ENCODE assay signal across 8 cellular contexts in genomic region chr7:149194799-149195179, GRCh38. TPM values are rescaled to one million over a fixed set of nuclear protein-coding genes. Genes with fewer than 3 reads are reported as not detected.
DNase-seq lines count a peak whose midpoint lies in the region; ATAC-seq, FAIRE-seq and TF ChIP-seq lines count a peak whose summit lies in the region.

No MANE protein-coding gene starts in this region.

- H3K9ac ChIP-seq in K562 (ENCODE audit: insufficient read depth in 1 of 2, low read depth in 2 of 2, low read length in 2 of 2) (peak overlapping the region; percentile 89 to 99), mesenchymal stem cell (ENCODE audit: low read length) (peak overlapping the region; percentile 95)

- in situ Hi-C loops in K562 (cut with MboI): no loop called here

- H4K20me1 ChIP-seq in K562 (replicated peaks; ENCODE audit: control insufficient read depth, insufficient read depth, low read length): peaks cover 6% of the 10 kb centered on the region; the same call in 1 of the 2 replicates

- CTCF ChIA-PET in K562 (lab: Yijun Ruan, JAX; ENCODE audit: low intra/inter-chr PET ratio): interaction anchor here (1.2 kb wide), 1 partner anchor 547 kb away, joined by 4 read pairs; no protein-coding TSS in a partner anchor

- H3K23ac ChIP-seq in mesenchymal stem cell (ENCODE audit: low read length in 2 of 2): no peak overlapping the region

- peaks cover 0 to 26% (median 24%) of the 10 kb centered on the region in 9 donors for H3K4me1 ChIP-seq in heart right ventricle
- peaks cover 14 to 31% of the 10 kb centered on the region in 2 experiments; a peak in 4 of 5 replicates for H3K4me1 ChIP-seq in K562 (replicated peaks in 1 of 2; ENCODE audit: control insufficient read depth in 2 of 2, insufficient read depth in 2 of 2, low read length in 2 of 2)
- peaks cover 18% of the 10 kb centered on the region for H3K4me1 ChIP-seq in mesenchymal stem cell (ENCODE audit: control insufficient read depth, insufficient read depth, low read depth, low read length)
- H3K4me1 ChIP-seq in uterus: peaks cover 0 to 11% of the 10 kb centered on the region in 2 donors

- H2BK12ac ChIP-seq in mesenchymal stem cell (ENCODE audit: low read length in 2 of 2): no peak overlapping the region

- POLR2A ChIA-PET in K562 (lab: Yijun Ruan, JAX): interaction anchor here (0.5 to 2.7 kb wide), 12 partner anchors 9 to 547 kb away, joined by 3 to 18 read pairs (median 5); partner anchors contain the start of gene ZNF398

- H3K27ac ChIP-seq in heart right ventricle (peak overlapping the region in 9 of 10 donors; percentile 84 to 96 (median 92)), K562 (ENCODE audit: extremely low read depth, low read depth, low read length) (no peak overlapping the region), mesenchymal stem cell (ENCODE audit: low read length, poor library complexity, severe bottlenecking) (peak overlapping the region; percentile 17), uterus (peak overlapping the region; percentile 91 to 93)

- H3K9me3 ChIP-seq in heart right ventricle: no peaks in the 10 kb centered on the region
- no peaks in the 10 kb centered on the region for H3K9me3 ChIP-seq in K562 (replicated peaks; ENCODE audit: control insufficient read depth, insufficient read depth, low read depth, low read length)
- H3K9me3 ChIP-seq in mesenchymal stem cell (ENCODE audit: control insufficient read depth, low read length): no peaks in the 10 kb centered on the region
- no peaks in the 10 kb centered on the region for H3K9me3 ChIP-seq in uterus

- TF ChIP-seq POLR2A in K562 (conservative IDR thresholded peaks at IDR 0.05): no peak
- TF ChIP-seq POLR2A in uterus (IDR thresholded peaks at IDR 0.05): no peak

- no peak for TF ChIP-seq EP300 in K562 (IDR thresholded peaks at IDR 0.05; ENCODE audit: low read length)

- H3K4me2 ChIP-seq in K562 (ENCODE audit: insufficient read depth, low read length): peak overlapping the region; percentile 93
- peak overlapping the region; percentile 60 for H3K4me2 ChIP-seq in mesenchymal stem cell (ENCODE audit: low read length, poor library complexity, severe bottlenecking)

- peaks cover 0 to 3% (median 0%) of the 10 kb centered on the region in 7 donors for H3K27me3 ChIP-seq in heart right ventricle
- no peaks in the 10 kb centered on the region for H3K27me3 ChIP-seq in K562 (ENCODE audit: control insufficient read depth in 2 of 2, insufficient read depth in 2 of 2, low read length in 2 of 2)
- no peaks in the 10 kb centered on the region for H3K27me3 ChIP-seq in mesenchymal stem cell (ENCODE audit: control insufficient read depth in 1 of 2, insufficient read depth in 1 of 2, low read length in 2 of 2)
- H3K27me3 ChIP-seq in uterus: no peaks in the 10 kb centered on the region

- no peak for FAIRE-seq in K562 (lab: Jason Lieb, UNC)

- no peak overlapping the region for H3K14ac ChIP-seq in mesenchymal stem cell (ENCODE audit: low read length in 2 of 2)

- BruUV-seq in K562 (replicated peaks; lab: Mats Ljungman, UMichigan): no TSS peak

- ATAC-seq in heart right ventricle (peak in 1 of 8 donors; percentile 3), Right ventricle myocardium inferior (no peak), K562 (no peak), HG03457 (IDR thresholded peaks at IDR 0.05; ENCODE audit: unreplicated experiment) (no peak)

- H3K36me3 ChIP-seq in heart right ventricle (peaks cover 0 to 23% (median 16%) of the 10 kb centered on the region in 9 donors), K562 (ENCODE audit: control insufficient read depth, insufficient read depth, low read length) (peaks cover 28% of the 10 kb centered on the region), mesenchymal stem cell (ENCODE audit: control insufficient read depth in 1 of 2, insufficient read depth in 2 of 2, low read depth in 1 of 2, low read length in 2 of 2) (peaks cover 13 to 15% of the 10 kb centered on the region in 2 experiments), uterus (no peaks in the 10 kb centered on the region)

- DNase-seq in heart right ventricle (no peak), Right ventricle myocardium inferior (ENCODE audit: missing footprints) (no peak), K562 (ENCODE audit: extremely low read depth in 1 of 4, low spot score in 3 of 4) (no peak), mesenchymal stem cell (no peak), uterus (no peak), RPMI8226 (no peak), NCI-H146 treated with DMSO at 0.1 percent for 48 hours (lab: John Stamatoyannopoulos, UW; ENCODE audit: unreplicated experiment) (no peak)

- H4K91ac ChIP-seq in mesenchymal stem cell (ENCODE audit: low read length): no peak overlapping the region

- H2BK15ac ChIP-seq in mesenchymal stem cell (ENCODE audit: low read depth, poor library complexity, severe bottlenecking): peak overlapping the region; percentile 74

- peaks cover 42% of the 10 kb centered on the region for H3K79me2 ChIP-seq in K562 (ENCODE audit: control insufficient read depth, insufficient read depth, low read length)

- H2BK5ac ChIP-seq in mesenchymal stem cell (ENCODE audit: low read depth, low read length, poor library complexity, severe bottlenecking): no peak overlapping the region

- intact Hi-C loops in heart right ventricle (cut with DNase I): loop anchor here in 3 of 10 donors (1.0 to 5.0 kb wide), 3 partner anchors 43 to 45 kb away; partner anchors contain the start of gene ZNF212 (in 3 of the 3)
- intact Hi-C loops in Right ventricle myocardium inferior (cut with DNase I): loop anchor here (5.0 kb wide), 2 partner anchors 43 to 47 kb away; partner anchors contain the start of genes ZNF212 and ZNF398
- intact Hi-C loops in K562 (cut with micrococcal nuclease): loop anchor here (5.0 kb wide), 4 partner anchors 67 to 303 kb away; partner anchors contain the start of genes ZNF425, ZNF746 and ZNF786
- intact Hi-C loops in uterus (cut with DNase I; ENCODE audit: low total_unique reads): no loop called here

- TF ChIP-seq RAD21 in K562 (CRISPR knock-in tag; conservative IDR thresholded peaks at IDR 0.05 in 1 of 2, IDR thresholded peaks at IDR 0.05 in 1 of 2): no peak

- no peak overlapping the region for H2BK120ac ChIP-seq in mesenchymal stem cell (ENCODE audit: low read depth, low read length)

- no peak overlapping the region for H2AK5ac ChIP-seq in mesenchymal stem cell (ENCODE audit: low read length, severe bottlenecking)

- TF ChIP-seq CTCF in heart right ventricle (IDR thresholded peaks at IDR 0.05) (no peak), K562 (IDR thresholded peaks at IDR 0.05 in 2 of 3, conservative IDR thresholded peaks at IDR 0.05 in 1 of 3; ENCODE audit: insufficient read depth in 2 of 3, low read depth in 1 of 3, low read length in 3 of 3) (no peak), uterus (IDR thresholded peaks at IDR 0.05) (no peak)

- no peak overlapping the region for H3K4ac ChIP-seq in mesenchymal stem cell (ENCODE audit: low read depth in 1 of 2, low read length in 2 of 2)

- H3K18ac ChIP-seq in mesenchymal stem cell (ENCODE audit: low read depth in 1 of 2, low read length in 2 of 2): no peak overlapping the region

- 85 to 88% methylated on average over 4 of the region's 4 CpGs for WGBS in heart right ventricle, 2 donors
- 72% methylated on average over 4 of the region's 4 CpGs for WGBS in K562 (ENCODE audit: insufficient coverage, low coverage, missing lambda C conversion rate)
- WGBS in mesenchymal stem cell: 92% methylated on average over 4 of the region's 4 CpGs

- H3K4me3 ChIP-seq in heart right ventricle: peak overlapping the region in 9 of 10 donors; percentile 62 to 97 (median 88)
- peak overlapping the region; percentile 99 for H3K4me3 ChIP-seq in K562
- H3K4me3 ChIP-seq in mesenchymal stem cell (ENCODE audit: insufficient read depth in 1 of 2, low read depth in 1 of 2, low read length in 2 of 2): peak overlapping the region in 1 of 2 experiments; percentile 93
- H3K4me3 ChIP-seq in uterus: peak overlapping the region; percentile 82 to 86

- H2AFZ ChIP-seq in K562 (ENCODE audit: low read depth, low read length) (peak overlapping the region; percentile 97), mesenchymal stem cell (ENCODE audit: low read depth, low read length) (peak overlapping the region; percentile 33)

- peak overlapping the region; percentile 27 for H4K8ac ChIP-seq in mesenchymal stem cell (ENCODE audit: low read length)

- H3K79me1 ChIP-seq in mesenchymal stem cell (replicated peaks; ENCODE audit: low read length, poor library complexity, severe bottlenecking): peaks cover 3% of the 10 kb centered on the region

- H3K9me1 ChIP-seq in K562 (ENCODE audit: control insufficient read depth, insufficient read depth, low read length): no peaks in the 10 kb centered on the region

RNA-seq across cellular contexts. Expression of gene ZNF282, which starts 0.6 kb away (rescaled TPM):
- 10 to 100 TPM; 10.4 to 19.9 (median 12.9) TPM for total RNA-seq in heart right ventricle
- 1 to 10 TPM; 6.7 to 8.1 TPM for polyA plus RNA-seq in heart right ventricle
- 13.2 TPM for total RNA-seq in Right ventricle myocardium inferior
- 64.6 and 106 TPM in 2 replicates for total RNA-seq in K562 (2011; cell fraction: chromatin; rRNA removed; ENCODE audit: low replicate concordance)
- total RNA-seq in K562 (2011; cell fraction: nucleolus; rRNA removed): 55.3 and 74.2 TPM in 2 replicates
- 39.4 and 48.6 TPM in 2 replicates for total RNA-seq in K562 (2011; cell fraction: nucleoplasm; rRNA removed)
- total RNA-seq in K562 (2014; rRNA removed): 32.7 and 38.1 TPM in 2 replicates
- total RNA-seq in K562 (2014; rRNA removed; fragmentation: Illumina TruSeq; extraction: Trizol): 11.2 and 13.2 TPM in 2 replicates
- 19.0 and 20.0 TPM in 2 replicates for total RNA-seq in K562 (2015; rRNA removed; fragmentation: Illumina TruSeq; extraction: Trizol)
- total RNA-seq in K562 (2021): 54.6 and 58.6 TPM in 2 replicates
- polyA plus RNA-seq in K562 (2011; rRNA removed): 13.2 and 23.4 TPM in 2 replicates
- polyA plus RNA-seq in K562 (2011; cell fraction: cytosol; rRNA removed): 19.3 and 29.6 TPM in 2 replicates
- 33.7 and 56.0 TPM in 2 replicates for polyA plus RNA-seq in K562 (2011; cell fraction: nucleus; rRNA removed)
- polyA plus RNA-seq in K562 (2012): 27.1 and 39.5 TPM in 2 replicates
- 17.4 and 25.2 TPM in 2 replicates for polyA plus RNA-seq in K562 (2014; fragmentation: Illumina TruSeq; extraction: Trizol)
- 1 to 10 TPM in 1 of 2 experiments, under 1 TPM in 1; 0.76 to 1.3 TPM for polyA plus RNA-seq in K562 (2014; fragmentation: Nextera tagmentation; extraction: Ambion mirVana)
- polyA plus RNA-seq in K562 (2014; rRNA removed): 25.5 and 37.8 TPM in 2 replicates
- polyA minus RNA-seq in K562 (2011; rRNA and poly(A)+ RNA removed): 18.7 and 25.1 TPM in 2 replicates
- 23.8 and 33.7 TPM in 2 replicates for polyA minus RNA-seq in K562 (2011; cell fraction: cytosol; rRNA and poly(A)+ RNA removed)
- 27.5 and 33.3 TPM in 2 replicates for polyA minus RNA-seq in K562 (2011; cell fraction: nucleus; rRNA and poly(A)+ RNA removed)
- 10.5 TPM for polyA plus RNA-seq in mesenchymal stem cell (2013, experiment 1 of 2)
- 9.7 TPM for polyA plus RNA-seq in mesenchymal stem cell (2013, experiment 2 of 2)
- total RNA-seq in uterus: 10 to 100 TPM in 3 of 4 donors, 1 to 10 TPM in 1; 3.2 to 36.4 (median 24.1) TPM

RNA-seq across cellular contexts. Expression of gene ZNF212, which starts 44.7 kb away (rescaled TPM):
- total RNA-seq in heart right ventricle (1 to 10 TPM; 3.7 to 5.9 (median 4.8) TPM), Right ventricle myocardium inferior (4.8 TPM), K562 (2014; rRNA removed) (10.2 and 10.7 TPM in 2 replicates), K562 (2014; rRNA removed; fragmentation: Illumina TruSeq; extraction: Trizol) (6.5 and 7.1 TPM in 2 replicates), K562 (2015; rRNA removed; fragmentation: Illumina TruSeq; extraction: Trizol) (5.6 and 6.3 TPM in 2 replicates), K562 (2021) (18.0 and 21.4 TPM in 2 replicates), uterus (10 to 100 TPM in 1 of 4 donors, 1 to 10 TPM in 3; 2.9 to 14.1 (median 7.7) TPM)
- polyA plus RNA-seq in heart right ventricle (1 to 10 TPM; 3.6 to 5.5 TPM), K562 (2011; rRNA removed) (7.2 and 13.3 TPM in 2 replicates), K562 (2014; fragmentation: Illumina TruSeq; extraction: Trizol) (11.2 and 14.2 TPM in 2 replicates), K562 (2014; fragmentation: Nextera tagmentation; extraction: Ambion mirVana) (1 to 10 TPM; 1.8 to 1.9 TPM), K562 (2014; rRNA removed) (11.6 and 14.1 TPM in 2 replicates)
- total RNA-seq in K562 (2011; cell fraction: chromatin; rRNA removed; ENCODE audit: low replicate concordance): 27.2 and 40.3 TPM in 2 replicates
- 25.4 and 28.3 TPM in 2 replicates for total RNA-seq in K562 (2011; cell fraction: nucleolus; rRNA removed)
- total RNA-seq in K562 (2011; cell fraction: nucleoplasm; rRNA removed): 21.7 and 25.2 TPM in 2 replicates
- 5.8 and 8.6 TPM in 2 replicates for polyA plus RNA-seq in K562 (2011; cell fraction: cytosol; rRNA removed)
- polyA plus RNA-seq in K562 (2011; cell fraction: nucleus; rRNA removed): 21.0 and 21.8 TPM in 2 replicates
- polyA plus RNA-seq in K562 (2012): 13.3 and 14.1 TPM in 2 replicates
- 5.9 and 6.0 TPM in 2 replicates for polyA minus RNA-seq in K562 (2011; rRNA and poly(A)+ RNA removed)
- polyA minus RNA-seq in K562 (2011; cell fraction: cytosol; rRNA and poly(A)+ RNA removed): 4.8 and 5.8 TPM in 2 replicates
- polyA minus RNA-seq in K562 (2011; cell fraction: nucleus; rRNA and poly(A)+ RNA removed): 7.9 and 12.3 TPM in 2 replicates
- 3.1 TPM for polyA plus RNA-seq in mesenchymal stem cell (2013, experiment 1 of 2)
- polyA plus RNA-seq in mesenchymal stem cell (2013, experiment 2 of 2): 2.8 TPM

RNA-seq across cellular contexts. Expression of gene ZNF398, which starts 47.5 kb away (rescaled TPM):
- total RNA-seq in heart right ventricle: 1 to 10 TPM; 6.6 to 9.2 (median 7.8) TPM
- 1 to 10 TPM; 2.0 to 2.6 TPM for polyA plus RNA-seq in heart right ventricle
- total RNA-seq in Right ventricle myocardium inferior: 7.0 TPM
- total RNA-seq in K562 (2011; cell fraction: chromatin; rRNA removed; ENCODE audit: low replicate concordance): 26.1 and 33.2 TPM in 2 replicates
- total RNA-seq in K562 (2011; cell fraction: nucleolus; rRNA removed): 19.9 and 24.3 TPM in 2 replicates
- total RNA-seq in K562 (2011; cell fraction: nucleoplasm; rRNA removed): 23.0 and 28.4 TPM in 2 replicates
- total RNA-seq in K562 (2014; rRNA removed): 10.4 and 15.0 TPM in 2 replicates
- 10.8 and 12.3 TPM in 2 replicates for total RNA-seq in K562 (2014; rRNA removed; fragmentation: Illumina TruSeq; extraction: Trizol)
- total RNA-seq in K562 (2015; rRNA removed; fragmentation: Illumina TruSeq; extraction: Trizol): 14.3 and 14.7 TPM in 2 replicates
- 17.1 and 18.6 TPM in 2 replicates for total RNA-seq in K562 (2021)
- polyA plus RNA-seq in K562 (2011; rRNA removed): 8.2 and 14.7 TPM in 2 replicates
- polyA plus RNA-seq in K562 (2011; cell fraction: cytosol; rRNA removed): 11.3 and 15.9 TPM in 2 replicates
- 16.7 and 19.8 TPM in 2 replicates for polyA plus RNA-seq in K562 (2011; cell fraction: nucleus; rRNA removed)
- polyA plus RNA-seq in K562 (2012): 9.9 and 10.0 TPM in 2 replicates
- 10.8 and 10.9 TPM in 2 replicates for polyA plus RNA-seq in K562 (2014; fragmentation: Illumina TruSeq; extraction: Trizol)
- polyA plus RNA-seq in K562 (2014; fragmentation: Nextera tagmentation; extraction: Ambion mirVana): 1 to 10 TPM; 4.0 to 4.4 TPM
- 8.2 and 8.8 TPM in 2 replicates for polyA plus RNA-seq in K562 (2014; rRNA removed)
- 19.2 and 27.6 TPM in 2 replicates for polyA minus RNA-seq in K562 (2011; rRNA and poly(A)+ RNA removed)
- 13.0 and 15.8 TPM in 2 replicates for polyA minus RNA-seq in K562 (2011; cell fraction: cytosol; rRNA and poly(A)+ RNA removed)
- polyA minus RNA-seq in K562 (2011; cell fraction: nucleus; rRNA and poly(A)+ RNA removed): 17.2 and 25.7 TPM in 2 replicates
- polyA plus RNA-seq in mesenchymal stem cell (2013, experiment 1 of 2): 7.4 TPM
- polyA plus RNA-seq in mesenchymal stem cell (2013, experiment 2 of 2): 7.0 TPM
- total RNA-seq in uterus: 10 to 100 TPM in 3 of 4 donors, 1 to 10 TPM in 1; 7.6 to 22.6 (median 16.5) TPM
